1 cellular context compared by ENCODE assay signal in genomic region chr11:9758676-9759518, GRCh38.
A peak's percentile ranks its signal among the peaks of the same experiment; 100 is the strongest.
TF ChIP-seq lines count a peak whose summit lies in the region.

No MANE protein-coding gene starts in this region.

TF ChIP-seq in IMR-90, 13 proteins besides CTCF, POLR2A, EP300 and RAD21 (continued from another document):
- TF ChIP-seq USF2 (IDR thresholded peaks at IDR 0.05; ENCODE audit: low read depth, low read length) (no peak), MAZ (IDR thresholded peaks at IDR 0.05; ENCODE audit: borderline replicate concordance, low read depth, low read length) (peak; percentile 35; the same call in 1 of the 2 replicates), BHLHE40 (IDR thresholded peaks at IDR 0.05; ENCODE audit: low read depth, low read length) (no peak), RFX5 (IDR thresholded peaks at IDR 0.05; ENCODE audit: low read depth, low read length) (no peak), FOS (IDR thresholded peaks at IDR 0.05; ENCODE audit: low read depth, low read length) (no peak), CHD1 (IDR thresholded peaks at IDR 0.05; ENCODE audit: low read depth, low read length) (no peak), MXI1 (IDR thresholded peaks at IDR 0.05; ENCODE audit: borderline replicate concordance, low read depth, low read length) (no peak)
